10 cellular contexts compared by ENCODE assay signal in the genomic region with DNA sequence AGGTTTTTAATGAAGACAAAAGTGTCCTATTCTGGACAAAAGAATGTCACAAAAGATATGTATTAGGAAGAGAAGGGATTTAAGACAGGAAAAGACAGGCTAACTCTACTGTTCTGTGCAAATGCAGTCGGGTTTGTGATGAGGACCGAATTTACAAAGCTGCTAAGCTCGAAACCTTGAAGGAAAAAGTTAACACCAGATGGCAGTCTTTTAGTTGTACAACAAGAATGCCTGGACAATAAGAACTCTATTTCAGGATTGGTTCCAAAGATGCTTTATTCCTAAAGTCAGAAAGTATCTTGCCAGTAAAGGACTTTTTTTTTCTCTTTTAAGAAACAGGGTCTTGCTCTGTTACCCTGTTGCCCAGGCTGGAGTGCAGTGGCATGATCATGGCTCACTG. TPM values are rescaled to one million over a fixed set of nuclear protein-coding genes. Genes with fewer than 3 reads are reported as not detected.
DNase-seq lines count a peak whose midpoint lies in the region; ATAC-seq, FAIRE-seq and TF ChIP-seq lines count a peak whose summit lies in the region.
"Had no signal": no experiment of that assay in that cellular context is flagged by ENCODE, and none has a peak within 500 bp of the region (broad histone marks: within the 10 kb centered on the region; RNA-seq: fewer than 3 reads in every experiment).

No MANE protein-coding gene starts in this region.

- no peak for ATAC-seq in HG03159 (IDR thresholded peaks at IDR 0.05; ENCODE audit: unreplicated experiment)
- ATAC-seq: activated naive CD8-positive, alpha-beta T cell treated with anti-CD3 and anti-CD28 coated beads, Interleukin-2, amount 50 U/mL, for 24 hours had no signal

- no peaks in the 10 kb centered on the region for H3K9me3 ChIP-seq in neural cell (ENCODE audit: low read length)
- H3K9me3 ChIP-seq: spleen had no signal

- H4K20me1 ChIP-seq in neural cell (ENCODE audit: insufficient read depth): no peaks in the 10 kb centered on the region

- no peak overlapping the region for H2AFZ ChIP-seq in neural cell (ENCODE audit: low read depth, low read length)

- no peak overlapping the region for H3K27ac ChIP-seq in neural cell (ENCODE audit: low read length)
- H3K27ac ChIP-seq: spleen had no signal

- no peaks in the 10 kb centered on the region for H3K9me2 ChIP-seq in neural cell (ENCODE audit: insufficient read depth, low read length)

- peak; percentile 30 for FAIRE-seq in G401.6 (lab: Jason Lieb, UNC)
- FAIRE-seq: GM18507 had no signal

- no peaks in the 10 kb centered on the region for H3K27me3 ChIP-seq in neural cell (ENCODE audit: insufficient read depth, low read depth, low read length)

- H3K9ac ChIP-seq in neural cell (ENCODE audit: low read length): no peak overlapping the region

- H3K4me2 ChIP-seq in neural cell (ENCODE audit: low read length): no peak overlapping the region

- H3K4me3 ChIP-seq in cardiac fibroblast (replicated peaks in 1 of 2; ENCODE audit: low read depth in 2 of 2, low read length in 2 of 2): no peak overlapping the region
- H3K4me3 ChIP-seq in neural cell (ENCODE audit: low read length): no peak overlapping the region
- H3K4me3 ChIP-seq: spleen had no signal

- TF ChIP-seq RAD21 in neural cell (conservative IDR thresholded peaks at IDR 0.05): peak; percentile 51

- no peaks in the 10 kb centered on the region for H3F3A ChIP-seq in neural cell (ENCODE audit: insufficient read depth, low read length, poor library complexity, severe bottlenecking)

- TF ChIP-seq CTCF in cardiac fibroblast (IDR thresholded peaks at IDR 0.05; ENCODE audit: low read depth, low read length) (peak; percentile 31), neural cell (IDR thresholded peaks at IDR 0.05; ENCODE audit: poor library complexity, severe bottlenecking) (peak; percentile 38)

- H3K79me2 ChIP-seq in neural cell (replicated peaks; ENCODE audit: insufficient read depth, low read length): no peaks in the 10 kb centered on the region

- DNase-seq in NAMALWA (ENCODE audit: low spot score) (peak; percentile 17), cardiac fibroblast (ENCODE audit: low read depth in 2 of 2) (peak; percentile 19 to 68), putamen (ENCODE audit: low spot score) (no peak), DMS79 (lab: John Stamatoyannopoulos, UW) (no peak)
- DNase-seq: activated naive CD8-positive, alpha-beta T cell treated with anti-CD3 and anti-CD28 coated beads, Interleukin-2, amount 50 U/mL, for 24 hours; spleen had no signal

- H3K36me3 ChIP-seq in neural cell (ENCODE audit: insufficient read depth, low read length): no peaks in the 10 kb centered on the region
- H3K36me3 ChIP-seq: spleen had no signal

- no peak for TF ChIP-seq EP300 in neural cell (conservative IDR thresholded peaks at IDR 0.05; ENCODE audit: poor library complexity, severe bottlenecking)

TF ChIP-seq in neural cell, 6 proteins besides CTCF, POLR2A, EP300 and RAD21:
- TF ChIP-seq SMC3 (conservative IDR thresholded peaks at IDR 0.05; ENCODE audit: poor library complexity) (peak; percentile 62), MXI1 (conservative IDR thresholded peaks at IDR 0.05; ENCODE audit: poor library complexity, severe bottlenecking) (no peak)

RNA-seq across cellular contexts. Expression of gene HS6ST3, which starts 51.1 kb away (rescaled TPM):
- 10.9 and 12.3 TPM in 2 replicates for polyA plus RNA-seq in neural cell
- 27.8 and 31.4 TPM in 2 replicates for polyA minus RNA-seq in neural cell

Comparison
In these comparisons a context has a peak if more than half of its experiments do, and no peak if none do; other contexts are left out.
1. DNase-seq: peak in NAMALWA (single experiment) and cardiac fibroblast (2 of 2); none in putamen (single experiment) and DMS79 (single experiment).